In the genomic region with DNA sequence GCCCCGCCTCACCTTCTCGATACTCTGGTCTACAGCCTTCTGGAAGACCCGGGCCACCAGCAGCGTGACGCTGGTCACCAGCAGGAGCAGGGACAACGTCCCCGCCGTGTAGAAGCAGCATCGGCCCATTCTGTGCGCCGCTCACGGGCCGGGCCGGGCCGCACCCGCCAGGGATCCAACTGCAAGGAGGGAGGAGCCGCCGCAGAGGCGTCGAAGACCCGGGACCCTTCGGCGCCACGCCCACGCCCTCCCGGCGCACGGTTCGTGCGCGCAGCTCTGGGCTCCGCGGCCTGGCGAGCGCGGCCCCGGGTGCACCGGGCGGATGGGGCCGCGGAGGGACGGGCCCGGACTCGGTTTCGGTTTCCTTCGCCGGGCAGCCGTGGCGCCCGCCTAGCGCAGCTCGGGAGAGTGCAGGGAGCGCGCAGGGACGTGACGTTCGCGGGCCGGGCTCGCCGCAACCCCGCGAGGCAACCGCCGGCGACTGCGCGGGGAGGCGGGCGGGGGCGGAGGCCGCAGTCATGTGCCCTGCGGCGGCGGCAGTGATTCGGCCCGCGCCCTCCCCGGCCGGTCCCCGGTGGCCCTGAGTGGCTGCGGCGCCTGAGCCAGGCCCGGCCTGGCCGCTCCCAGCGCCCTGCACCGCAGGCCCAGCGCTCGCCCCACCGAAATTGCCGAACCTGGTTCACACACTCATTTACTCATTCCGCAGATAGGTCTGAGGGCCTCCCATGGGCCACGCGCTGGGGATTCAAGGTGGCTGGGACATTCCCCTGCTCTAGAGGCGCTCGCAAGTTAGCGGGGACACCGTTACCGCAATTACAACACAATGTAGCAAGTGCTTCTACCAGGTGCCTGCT, we compare ENCODE assay signal across 1 cellular context.
TF ChIP-seq lines count a peak whose summit lies in the region.

A gene with protein sequence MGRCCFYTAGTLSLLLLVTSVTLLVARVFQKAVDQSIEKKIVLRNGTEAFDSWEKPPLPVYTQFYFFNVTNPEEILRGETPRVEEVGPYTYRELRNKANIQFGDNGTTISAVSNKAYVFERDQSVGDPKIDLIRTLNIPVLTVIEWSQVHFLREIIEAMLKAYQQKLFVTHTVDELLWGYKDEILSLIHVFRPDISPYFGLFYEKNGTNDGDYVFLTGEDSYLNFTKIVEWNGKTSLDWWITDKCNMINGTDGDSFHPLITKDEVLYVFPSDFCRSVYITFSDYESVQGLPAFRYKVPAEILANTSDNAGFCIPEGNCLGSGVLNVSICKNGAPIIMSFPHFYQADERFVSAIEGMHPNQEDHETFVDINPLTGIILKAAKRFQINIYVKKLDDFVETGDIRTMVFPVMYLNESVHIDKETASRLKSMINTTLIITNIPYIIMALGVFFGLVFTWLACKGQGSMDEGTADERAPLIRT (minus strand): TSS at position 410 of the 854 bp plus-strand sequence. CDS start 281 bp downstream, at position 129.

TF ChIP-seq in HepG2, 621 proteins besides CTCF, POLR2A, EP300 and RAD21 (continued from another document and continues in another):
- TF ChIP-seq, protein P1, sequence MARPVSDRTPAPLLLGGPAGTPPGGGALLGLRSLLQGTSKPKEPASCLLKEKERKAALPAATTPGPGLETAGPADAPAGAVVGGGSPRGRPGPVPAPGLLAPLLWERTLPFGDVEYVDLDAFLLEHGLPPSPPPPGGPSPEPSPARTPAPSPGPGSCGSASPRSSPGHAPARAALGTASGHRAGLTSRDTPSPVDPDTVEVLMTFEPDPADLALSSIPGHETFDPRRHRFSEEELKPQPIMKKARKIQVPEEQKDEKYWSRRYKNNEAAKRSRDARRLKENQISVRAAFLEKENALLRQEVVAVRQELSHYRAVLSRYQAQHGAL (CRISPR knock-in tag; IDR thresholded peaks at IDR 0.05; ENCODE audit: not compliant biosample characterization) = no peak
- TF ChIP-seq ELF1 (CRISPR knock-in tag; IDR thresholded peaks at IDR 0.05) = 0 out of 2 replicates have a peak, but pooled peaks have one; percentile 27
- peak; percentile 43; the same call in 1 of the 2 replicates for TF ChIP-seq PHF21A (CRISPR knock-in tag; IDR thresholded peaks at IDR 0.05)
- no peak for TF ChIP-seq MAFF (IDR thresholded peaks at IDR 0.05; ENCODE audit: low read depth, low read length)
- TF ChIP-seq SMYD3 (CRISPR knock-in tag; IDR thresholded peaks at IDR 0.05) = 0 out of 2 replicates have a peak, but pooled peaks have one; percentile 25
- TF ChIP-seq CEBPG (CRISPR knock-in tag; IDR thresholded peaks at IDR 0.05) = 0 out of 2 replicates have a peak, but pooled peaks have one; percentile 19
- peak; percentile 30; the same call in 1 of the 2 replicates for TF ChIP-seq KDM2A (CRISPR knock-in tag; IDR thresholded peaks at IDR 0.05; ENCODE audit: borderline replicate concordance, low read depth)
- TF ChIP-seq ZNF337 (CRISPR knock-in tag; IDR thresholded peaks at IDR 0.05; ENCODE audit: borderline replicate concordance, low read depth) = no peak
- TF ChIP-seq FOXA1 (IDR thresholded peaks at IDR 0.05) = no peak
- TF ChIP-seq FOXA1 (CRISPR knock-in tag; IDR thresholded peaks at IDR 0.05) = no peak
- TF ChIP-seq, protein P2, sequence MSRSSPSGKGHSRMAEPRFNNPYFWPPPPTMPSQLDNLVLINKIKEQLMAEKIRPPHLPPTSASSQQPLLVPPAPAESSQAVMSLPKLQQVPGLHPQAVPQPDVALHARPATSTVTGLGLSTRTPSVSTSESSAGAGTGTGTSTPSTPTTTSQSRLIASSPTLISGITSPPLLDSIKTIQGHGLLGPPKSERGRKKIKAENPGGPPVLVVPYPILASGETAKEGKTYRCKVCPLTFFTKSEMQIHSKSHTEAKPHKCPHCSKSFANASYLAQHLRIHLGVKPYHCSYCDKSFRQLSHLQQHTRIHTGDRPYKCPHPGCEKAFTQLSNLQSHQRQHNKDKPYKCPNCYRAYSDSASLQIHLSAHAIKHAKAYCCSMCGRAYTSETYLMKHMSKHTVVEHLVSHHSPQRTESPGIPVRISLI (CRISPR knock-in tag; IDR thresholded peaks at IDR 0.05; ENCODE audit: borderline replicate concordance) = no peak
- TF ChIP-seq, protein P3, sequence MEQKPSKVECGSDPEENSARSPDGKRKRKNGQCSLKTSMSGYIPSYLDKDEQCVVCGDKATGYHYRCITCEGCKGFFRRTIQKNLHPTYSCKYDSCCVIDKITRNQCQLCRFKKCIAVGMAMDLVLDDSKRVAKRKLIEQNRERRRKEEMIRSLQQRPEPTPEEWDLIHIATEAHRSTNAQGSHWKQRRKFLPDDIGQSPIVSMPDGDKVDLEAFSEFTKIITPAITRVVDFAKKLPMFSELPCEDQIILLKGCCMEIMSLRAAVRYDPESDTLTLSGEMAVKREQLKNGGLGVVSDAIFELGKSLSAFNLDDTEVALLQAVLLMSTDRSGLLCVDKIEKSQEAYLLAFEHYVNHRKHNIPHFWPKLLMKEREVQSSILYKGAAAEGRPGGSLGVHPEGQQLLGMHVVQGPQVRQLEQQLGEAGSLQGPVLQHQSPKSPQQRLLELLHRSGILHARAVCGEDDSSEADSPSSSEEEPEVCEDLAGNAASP (CRISPR knock-in tag; IDR thresholded peaks at IDR 0.05; ENCODE audit: borderline replicate concordance) = no peak
- no peak for TF ChIP-seq ATF1 (CRISPR knock-in tag; IDR thresholded peaks at IDR 0.05)
- TF ChIP-seq ZNF547 (CRISPR knock-in tag; IDR thresholded peaks at IDR 0.05) = peak; percentile 70; the same call in 1 of the 2 replicates
- peak; percentile 78 for TF ChIP-seq TAF1 (CRISPR knock-in tag; IDR thresholded peaks at IDR 0.05)
- TF ChIP-seq ZNF207 (IDR thresholded peaks at IDR 0.05; ENCODE audit: borderline replicate concordance) = no peak
- TF ChIP-seq HNRNPLL (IDR thresholded peaks at IDR 0.05; ENCODE audit: low read depth, low read length, poor library complexity, severe bottlenecking) = peak; percentile 87
- no peak for TF ChIP-seq ZNF468 (CRISPR knock-in tag; IDR thresholded peaks at IDR 0.05)
- TF ChIP-seq, protein P4, sequence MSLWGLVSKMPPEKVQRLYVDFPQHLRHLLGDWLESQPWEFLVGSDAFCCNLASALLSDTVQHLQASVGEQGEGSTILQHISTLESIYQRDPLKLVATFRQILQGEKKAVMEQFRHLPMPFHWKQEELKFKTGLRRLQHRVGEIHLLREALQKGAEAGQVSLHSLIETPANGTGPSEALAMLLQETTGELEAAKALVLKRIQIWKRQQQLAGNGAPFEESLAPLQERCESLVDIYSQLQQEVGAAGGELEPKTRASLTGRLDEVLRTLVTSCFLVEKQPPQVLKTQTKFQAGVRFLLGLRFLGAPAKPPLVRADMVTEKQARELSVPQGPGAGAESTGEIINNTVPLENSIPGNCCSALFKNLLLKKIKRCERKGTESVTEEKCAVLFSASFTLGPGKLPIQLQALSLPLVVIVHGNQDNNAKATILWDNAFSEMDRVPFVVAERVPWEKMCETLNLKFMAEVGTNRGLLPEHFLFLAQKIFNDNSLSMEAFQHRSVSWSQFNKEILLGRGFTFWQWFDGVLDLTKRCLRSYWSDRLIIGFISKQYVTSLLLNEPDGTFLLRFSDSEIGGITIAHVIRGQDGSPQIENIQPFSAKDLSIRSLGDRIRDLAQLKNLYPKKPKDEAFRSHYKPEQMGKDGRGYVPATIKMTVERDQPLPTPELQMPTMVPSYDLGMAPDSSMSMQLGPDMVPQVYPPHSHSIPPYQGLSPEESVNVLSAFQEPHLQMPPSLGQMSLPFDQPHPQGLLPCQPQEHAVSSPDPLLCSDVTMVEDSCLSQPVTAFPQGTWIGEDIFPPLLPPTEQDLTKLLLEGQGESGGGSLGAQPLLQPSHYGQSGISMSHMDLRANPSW (CRISPR knock-in tag; IDR thresholded peaks at IDR 0.05; ENCODE audit: borderline replicate concordance) = no peak
- TF ChIP-seq, protein P5, sequence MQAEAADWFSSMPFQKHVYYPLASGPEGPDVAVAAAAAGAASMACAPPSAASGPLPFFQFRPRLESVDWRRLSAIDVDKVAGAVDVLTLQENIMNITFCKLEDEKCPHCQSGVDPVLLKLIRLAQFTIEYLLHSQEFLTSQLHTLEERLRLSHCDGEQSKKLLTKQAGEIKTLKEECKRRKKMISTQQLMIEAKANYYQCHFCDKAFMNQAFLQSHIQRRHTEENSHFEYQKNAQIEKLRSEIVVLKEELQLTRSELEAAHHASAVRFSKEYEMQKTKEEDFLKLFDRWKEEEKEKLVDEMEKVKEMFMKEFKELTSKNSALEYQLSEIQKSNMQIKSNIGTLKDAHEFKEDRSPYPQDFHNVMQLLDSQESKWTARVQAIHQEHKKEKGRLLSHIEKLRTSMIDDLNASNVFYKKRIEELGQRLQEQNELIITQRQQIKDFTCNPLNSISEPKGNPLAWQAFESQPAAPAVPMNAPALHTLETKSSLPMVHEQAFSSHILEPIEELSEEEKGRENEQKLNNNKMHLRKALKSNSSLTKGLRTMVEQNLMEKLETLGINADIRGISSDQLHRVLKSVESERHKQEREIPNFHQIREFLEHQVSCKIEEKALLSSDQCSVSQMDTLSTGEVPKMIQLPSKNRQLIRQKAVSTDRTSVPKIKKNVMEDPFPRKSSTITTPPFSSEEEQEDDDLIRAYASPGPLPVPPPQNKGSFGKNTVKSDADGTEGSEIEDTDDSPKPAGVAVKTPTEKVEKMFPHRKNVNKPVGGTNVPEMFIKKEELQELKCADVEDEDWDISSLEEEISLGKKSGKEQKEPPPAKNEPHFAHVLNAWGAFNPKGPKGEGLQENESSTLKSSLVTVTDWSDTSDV (CRISPR knock-in tag; IDR thresholded peaks at IDR 0.05) = peak; percentile 83; the same call in 1 of the 2 replicates
- no peak for TF ChIP-seq TEAD2 (CRISPR knock-in tag; IDR thresholded peaks at IDR 0.05)
- peak; percentile 85 for TF ChIP-seq ZNF329 (CRISPR knock-in tag; IDR thresholded peaks at IDR 0.05; ENCODE audit: low read depth)
- TF ChIP-seq ZNF746 (CRISPR knock-in tag; IDR thresholded peaks at IDR 0.05) = no peak; the same call in 1 of the 2 replicates
- TF ChIP-seq SAFB2 (CRISPR knock-in tag; IDR thresholded peaks at IDR 0.05; ENCODE audit: borderline replicate concordance, low read depth) = no peak
- TF ChIP-seq KLF9 (CRISPR knock-in tag; IDR thresholded peaks at IDR 0.05; ENCODE audit: low read depth) = no peak
- TF ChIP-seq EEA1 (CRISPR knock-in tag; IDR thresholded peaks at IDR 0.05; ENCODE audit: borderline replicate concordance) = no peak; the same call in 1 of the 2 replicates
- TF ChIP-seq FLYWCH1 (CRISPR knock-in tag; IDR thresholded peaks at IDR 0.05) = no peak; the same call in 1 of the 2 replicates
- TF ChIP-seq, protein P6, sequence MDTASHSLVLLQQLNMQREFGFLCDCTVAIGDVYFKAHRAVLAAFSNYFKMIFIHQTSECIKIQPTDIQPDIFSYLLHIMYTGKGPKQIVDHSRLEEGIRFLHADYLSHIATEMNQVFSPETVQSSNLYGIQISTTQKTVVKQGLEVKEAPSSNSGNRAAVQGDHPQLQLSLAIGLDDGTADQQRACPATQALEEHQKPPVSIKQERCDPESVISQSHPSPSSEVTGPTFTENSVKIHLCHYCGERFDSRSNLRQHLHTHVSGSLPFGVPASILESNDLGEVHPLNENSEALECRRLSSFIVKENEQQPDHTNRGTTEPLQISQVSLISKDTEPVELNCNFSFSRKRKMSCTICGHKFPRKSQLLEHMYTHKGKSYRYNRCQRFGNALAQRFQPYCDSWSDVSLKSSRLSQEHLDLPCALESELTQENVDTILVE (CRISPR knock-in tag; IDR thresholded peaks at IDR 0.05) = peak; percentile 86; the same call in 1 of the 2 replicates
- TF ChIP-seq ZNF546 (CRISPR knock-in tag; conservative IDR thresholded peaks at IDR 0.05) = peak; percentile 89
- TF ChIP-seq ZNF333 (CRISPR knock-in tag; IDR thresholded peaks at IDR 0.05; ENCODE audit: borderline replicate concordance) = no peak; the same call in 1 of the 2 replicates
- TF ChIP-seq FOXO1 (CRISPR knock-in tag; IDR thresholded peaks at IDR 0.05) = peak; percentile 36; the same call in 1 of the 2 replicates
- TF ChIP-seq, protein P7, sequence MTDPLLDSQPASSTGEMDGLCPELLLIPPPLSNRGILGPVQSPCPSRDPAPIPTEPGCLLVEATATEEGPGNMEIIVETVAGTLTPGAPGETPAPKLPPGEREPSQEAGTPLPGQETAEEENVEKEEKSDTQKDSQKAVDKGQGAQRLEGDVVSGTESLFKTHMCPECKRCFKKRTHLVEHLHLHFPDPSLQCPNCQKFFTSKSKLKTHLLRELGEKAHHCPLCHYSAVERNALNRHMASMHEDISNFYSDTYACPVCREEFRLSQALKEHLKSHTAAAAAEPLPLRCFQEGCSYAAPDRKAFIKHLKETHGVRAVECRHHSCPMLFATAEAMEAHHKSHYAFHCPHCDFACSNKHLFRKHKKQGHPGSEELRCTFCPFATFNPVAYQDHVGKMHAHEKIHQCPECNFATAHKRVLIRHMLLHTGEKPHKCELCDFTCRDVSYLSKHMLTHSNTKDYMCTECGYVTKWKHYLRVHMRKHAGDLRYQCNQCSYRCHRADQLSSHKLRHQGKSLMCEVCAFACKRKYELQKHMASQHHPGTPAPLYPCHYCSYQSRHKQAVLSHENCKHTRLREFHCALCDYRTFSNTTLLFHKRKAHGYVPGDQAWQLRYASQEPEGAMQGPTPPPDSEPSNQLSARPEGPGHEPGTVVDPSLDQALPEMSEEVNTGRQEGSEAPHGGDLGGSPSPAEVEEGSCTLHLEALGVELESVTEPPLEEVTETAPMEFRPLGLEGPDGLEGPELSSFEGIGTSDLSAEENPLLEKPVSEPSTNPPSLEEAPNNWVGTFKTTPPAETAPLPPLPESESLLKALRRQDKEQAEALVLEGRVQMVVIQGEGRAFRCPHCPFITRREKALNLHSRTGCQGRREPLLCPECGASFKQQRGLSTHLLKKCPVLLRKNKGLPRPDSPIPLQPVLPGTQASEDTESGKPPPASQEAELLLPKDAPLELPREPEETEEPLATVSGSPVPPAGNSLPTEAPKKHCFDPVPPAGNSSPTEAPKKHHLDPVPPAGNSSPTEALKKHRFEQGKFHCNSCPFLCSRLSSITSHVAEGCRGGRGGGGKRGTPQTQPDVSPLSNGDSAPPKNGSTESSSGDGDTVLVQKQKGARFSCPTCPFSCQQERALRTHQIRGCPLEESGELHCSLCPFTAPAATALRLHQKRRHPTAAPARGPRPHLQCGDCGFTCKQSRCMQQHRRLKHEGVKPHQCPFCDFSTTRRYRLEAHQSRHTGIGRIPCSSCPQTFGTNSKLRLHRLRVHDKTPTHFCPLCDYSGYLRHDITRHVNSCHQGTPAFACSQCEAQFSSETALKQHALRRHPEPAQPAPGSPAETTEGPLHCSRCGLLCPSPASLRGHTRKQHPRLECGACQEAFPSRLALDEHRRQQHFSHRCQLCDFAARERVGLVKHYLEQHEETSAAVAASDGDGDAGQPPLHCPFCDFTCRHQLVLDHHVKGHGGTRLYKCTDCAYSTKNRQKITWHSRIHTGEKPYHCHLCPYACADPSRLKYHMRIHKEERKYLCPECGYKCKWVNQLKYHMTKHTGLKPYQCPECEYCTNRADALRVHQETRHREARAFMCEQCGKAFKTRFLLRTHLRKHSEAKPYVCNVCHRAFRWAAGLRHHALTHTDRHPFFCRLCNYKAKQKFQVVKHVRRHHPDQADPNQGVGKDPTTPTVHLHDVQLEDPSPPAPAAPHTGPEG (CRISPR knock-in tag; IDR thresholded peaks at IDR 0.05) = peak; percentile 72; the same call in 1 of the 2 replicates
- TF ChIP-seq ISL2 (CRISPR knock-in tag; IDR thresholded peaks at IDR 0.05) = 0 out of 2 replicates have a peak, but pooled peaks have one; percentile 10
- TF ChIP-seq ZSCAN30 (CRISPR knock-in tag; IDR thresholded peaks at IDR 0.05) = no peak
- TF ChIP-seq ZNF83 (CRISPR knock-in tag; IDR thresholded peaks at IDR 0.05; ENCODE audit: borderline replicate concordance) = no peak
- no peak for TF ChIP-seq ZBTB8A (CRISPR knock-in tag; IDR thresholded peaks at IDR 0.05; ENCODE audit: borderline replicate concordance, low read depth)
